12 cellular contexts compared by ENCODE assay signal in the genomic region with DNA sequence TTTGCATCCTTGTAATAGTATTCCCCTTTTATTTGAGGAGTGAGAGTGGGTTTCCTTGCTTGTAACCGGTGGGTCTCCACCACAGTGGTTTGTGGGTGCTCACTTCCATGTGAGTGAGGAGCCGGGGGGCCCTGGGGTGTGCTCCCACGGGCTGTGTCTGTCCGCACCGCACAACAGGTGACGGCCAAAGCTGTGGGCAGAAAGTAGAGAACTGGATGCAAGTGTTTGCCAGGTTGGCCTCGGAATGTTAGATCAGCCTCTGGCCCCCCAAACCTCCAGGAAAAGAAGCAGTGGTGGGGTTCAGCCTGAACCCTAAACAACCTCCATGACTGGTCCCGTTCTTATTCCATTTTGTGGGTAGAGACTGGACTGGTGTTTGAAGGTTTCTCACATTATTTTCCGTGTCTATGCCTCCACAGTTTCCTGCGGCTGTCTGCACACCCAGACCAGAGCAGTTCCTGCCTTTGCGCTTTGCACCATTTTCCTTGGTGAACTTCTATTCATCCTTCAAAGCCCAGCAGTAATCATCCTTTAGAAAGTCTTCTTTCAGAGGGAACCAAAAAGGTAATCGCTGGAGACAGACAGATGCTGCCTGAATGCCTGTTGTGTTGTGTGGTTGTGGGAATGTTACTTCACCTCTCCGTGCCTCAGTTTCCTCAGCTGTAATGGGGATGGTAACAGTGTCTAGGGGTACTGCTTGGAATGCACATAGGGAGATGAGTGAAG.
"Had no signal": no experiment of that assay in that cellular context is flagged by ENCODE, and none has a peak within 500 bp of the region (broad histone marks: within the 10 kb centered on the region; RNA-seq: fewer than 3 reads in every experiment).

No MANE protein-coding gene starts in this region.

- H3K27ac Mint-ChIP-seq: stimulated activated naive CD8-positive, alpha-beta T cell treated with anti-CD3 and anti-CD28 coated beads, Interleukin-15, amount 100 ng/mL, for 72 hours had no signal

- H3K9me3 ChIP-seq: lower lobe of right lung, thoracic aorta, vagina had no signal

- H3K4me3 Mint-ChIP-seq: naive thymus-derived CD4-positive, alpha-beta T cell; stimulated activated naive CD8-positive, alpha-beta T cell treated with anti-CD3 and anti-CD28 coated beads, Interleukin-15, amount 100 ng/mL, for 72 hours had no signal

- H3K4me1 Mint-ChIP-seq: stimulated activated naive CD8-positive, alpha-beta T cell treated with anti-CD3 and anti-CD28 coated beads, Interleukin-15, amount 100 ng/mL, for 72 hours had no signal

- ATAC-seq: lower lobe of right lung; naive thymus-derived CD4-positive, alpha-beta T cell; stimulated activated naive CD8-positive, alpha-beta T cell treated with anti-CD3 and anti-CD28 coated beads, Interleukin-15, amount 100 ng/mL, for 72 hours had no signal

- DNase-seq: activated T-cell treated with anti-CD3 and anti-CD28 coated beads for 4 hours; effector CD8-positive, alpha-beta T cell; lower lobe of right lung; midbrain; SJCRH30; stimulated activated naive CD8-positive, alpha-beta T cell treated with anti-CD3 and anti-CD28 coated beads, Interleukin-15, amount 100 ng/mL, for 72 hours; T-helper 9 cell had no signal

- H3K4me3 ChIP-seq: ascending aorta, lower lobe of right lung, SJCRH30, thoracic aorta, vagina had no signal

- H3K27ac ChIP-seq: ascending aorta, epithelial cell of prostate, lower lobe of right lung, SJCRH30, thoracic aorta, vagina had no signal

- H3K36me3 ChIP-seq: ascending aorta, lower lobe of right lung, SJCRH30, thoracic aorta, vagina had no signal

- H3K9me3 Mint-ChIP-seq: stimulated activated naive CD8-positive, alpha-beta T cell treated with anti-CD3 and anti-CD28 coated beads, Interleukin-15, amount 100 ng/mL, for 72 hours had no signal

- H3K27me3 ChIP-seq: ascending aorta, SJCRH30, vagina had no signal

- H3K27me3 Mint-ChIP-seq: stimulated activated naive CD8-positive, alpha-beta T cell treated with anti-CD3 and anti-CD28 coated beads, Interleukin-15, amount 100 ng/mL, for 72 hours had no signal

- H3K4me1 ChIP-seq: ascending aorta, lower lobe of right lung had no signal
